ENCODE assay signal across 24 cellular contexts in genomic region chr13:72205773-72206172, GRCh38.
DNase-seq lines count a peak whose midpoint lies in the region; ATAC-seq, FAIRE-seq and TF ChIP-seq lines count a peak whose summit lies in the region.
"Had no signal": no experiment of that assay in that cellular context is flagged by ENCODE, and none has a peak within 500 bp of the region (broad histone marks: within the 10 kb centered on the region; RNA-seq: fewer than 3 reads in every experiment).

No MANE protein-coding gene starts in this region.

- H3K79me1 ChIP-seq in mesenchymal stem cell (replicated peaks; ENCODE audit: low read length, poor library complexity, severe bottlenecking): no peaks in the 10 kb centered on the region

- CTCF ChIA-PET in activated CD4-positive, alpha-beta memory T cell treated with anti-CD3 and anti-CD28 coated beads, Interleukin-2, amount 10 ng/mL, durations not matched to agents 7 days and 5 days (lab: Charles Lee): no interaction called here

- no peak overlapping the region for H3K18ac ChIP-seq in mesenchymal stem cell (ENCODE audit: low read depth in 1 of 2, low read length in 2 of 2)

- no peaks in the 10 kb centered on the region for H3K4me1 ChIP-seq in psoas muscle
- H3K4me1 ChIP-seq in mesenchymal stem cell (ENCODE audit: control insufficient read depth, insufficient read depth, low read depth, low read length): peaks cover 2% of the 10 kb centered on the region
- H3K4me1 ChIP-seq: heart left ventricle, left ventricle myocardium inferior, parathyroid adenoma, right lobe of liver had no signal

- no peak overlapping the region for H2AK5ac ChIP-seq in mesenchymal stem cell (ENCODE audit: low read length, severe bottlenecking)

- no peak overlapping the region for H3K9ac ChIP-seq in mesenchymal stem cell (ENCODE audit: low read length)
- H3K9ac ChIP-seq: parathyroid adenoma had no signal

- TF ChIP-seq POLR2A in H54 (IDR thresholded peaks at IDR 0.05; ENCODE audit: low read depth, low read length): no peak

- DNase-seq in AG10803 (ENCODE audit: low read depth) (peak; percentile 13), H54 (ENCODE audit: insufficient read length, low spot score) (peak; percentile 4), astrocyte of the cerebellum (ENCODE audit: low read depth) (peak; percentile 60), kidney tubule cell (ENCODE audit: low spot score) (peak; percentile 62), psoas muscle (no peak), mesenchymal stem cell (no peak)
- no peak for DNase-seq in activated CD4-positive, alpha-beta memory T cell treated with anti-CD3 and anti-CD28 coated beads, Interleukin-2, amount 10 ng/mL, durations not matched to agents 7 days and 5 days
- DNase-seq: activated CD4-positive, alpha-beta T cell treated with anti-CD3 and anti-CD28 coated beads for 36 hours; CD8-positive, alpha-beta T cell; heart left ventricle; left ventricle myocardium inferior; midbrain; NCI-H1105; NCI-H2029; nephron progenitor cell; right lobe of liver; SIG-M5; T-helper 1 cell had no signal

- no peaks in the 10 kb centered on the region for H3K9me3 Mint-ChIP-seq in activated CD4-positive, alpha-beta memory T cell treated with anti-CD3 and anti-CD28 coated beads, Interleukin-2, amount 10 ng/mL, durations not matched to agents 7 days and 5 days
- H3K9me3 Mint-ChIP-seq: nephron progenitor cell had no signal

- POLR2A ChIA-PET in activated CD4-positive, alpha-beta memory T cell treated with anti-CD3 and anti-CD28 coated beads, Interleukin-2, amount 10 ng/mL, durations not matched to agents 7 days and 5 days (lab: Charles Lee): no interaction called here

- no peak overlapping the region for H2BK15ac ChIP-seq in mesenchymal stem cell (ENCODE audit: low read depth, poor library complexity, severe bottlenecking)

- peak; percentile 76 for FAIRE-seq in H54 (lab: Jason Lieb, UNC)

- no peak overlapping the region for H2AFZ ChIP-seq in mesenchymal stem cell (ENCODE audit: low read depth, low read length)
- H2AFZ ChIP-seq: parathyroid adenoma had no signal

- intact Hi-C loops in psoas muscle (cut with DNase I): no loop called here

- 63 to 87% (median 77%) methylated on average over 1 of the region's 1 CpG for WGBS in psoas muscle, 3 donors
- 70% methylated on average over 1 of the region's 1 CpG for WGBS in mesenchymal stem cell

- no peak overlapping the region for H4K8ac ChIP-seq in mesenchymal stem cell (ENCODE audit: low read length)

- in situ Hi-C loops in astrocyte of the cerebellum (cut with HindIII; ENCODE audit: low sequenced_read_pairs): no loop called here

- H3K36me3 ChIP-seq in psoas muscle (ENCODE audit: insufficient read depth in 1 of 2, low read depth in 1 of 2): no peaks in the 10 kb centered on the region
- H3K36me3 ChIP-seq in mesenchymal stem cell (ENCODE audit: control insufficient read depth in 1 of 2, insufficient read depth in 2 of 2, low read depth in 1 of 2, low read length in 2 of 2): no peaks in the 10 kb centered on the region
- H3K36me3 ChIP-seq: cardiac muscle cell, heart left ventricle, left ventricle myocardium inferior, right lobe of liver had no signal

- H2BK120ac ChIP-seq in mesenchymal stem cell (ENCODE audit: low read depth, low read length): no peak overlapping the region

- no peak overlapping the region for H4K91ac ChIP-seq in mesenchymal stem cell (ENCODE audit: low read length)

- no peak overlapping the region for H3K14ac ChIP-seq in mesenchymal stem cell (ENCODE audit: low read length in 2 of 2)

- H3K4me3 ChIP-seq in AG10803 (ENCODE audit: low read length): no peak overlapping the region
- H3K4me3 ChIP-seq in astrocyte of the cerebellum (ENCODE audit: low read depth, low read length): no peak overlapping the region
- no peak overlapping the region for H3K4me3 ChIP-seq in psoas muscle
- H3K4me3 ChIP-seq in mesenchymal stem cell (ENCODE audit: insufficient read depth in 1 of 2, low read depth in 1 of 2, low read length in 2 of 2): no peak overlapping the region
- H3K4me3 ChIP-seq: cardiac muscle cell, heart left ventricle, left ventricle myocardium inferior, PC-9, right lobe of liver had no signal

- no peaks in the 10 kb centered on the region for H3K36me3 Mint-ChIP-seq in activated CD4-positive, alpha-beta memory T cell treated with anti-CD3 and anti-CD28 coated beads, Interleukin-2, amount 10 ng/mL, durations not matched to agents 7 days and 5 days (ENCODE audit: low read depth)
- H3K36me3 Mint-ChIP-seq: CD8-positive, alpha-beta T cell had no signal

- ATAC-seq in psoas muscle: no peak
- ATAC-seq in HG03378 (IDR thresholded peaks at IDR 0.05; ENCODE audit: unreplicated experiment): no peak
- ATAC-seq: activated CD4-positive, alpha-beta T cell treated with anti-CD3 and anti-CD28 coated beads for 36 hours; activated T-helper 17 cell treated with anti-CD3 and anti-CD28 coated beads, Interleukin-2, amount 50 U/mL, for 72 hours; CD8-positive, alpha-beta T cell; heart left ventricle; right lobe of liver had no signal

- H3K27ac Mint-ChIP-seq in activated CD4-positive, alpha-beta memory T cell treated with anti-CD3 and anti-CD28 coated beads, Interleukin-2, amount 10 ng/mL, durations not matched to agents 7 days and 5 days: no peak overlapping the region
- H3K27ac Mint-ChIP-seq: activated CD4-positive, alpha-beta T cell treated with anti-CD3 and anti-CD28 coated beads for 36 hours; activated T-helper 17 cell treated with anti-CD3 and anti-CD28 coated beads, Interleukin-2, amount 50 U/mL, for 72 hours; CD8-positive, alpha-beta T cell; dendritic cell treated with granulocyte-macrophage colony-stimulating factor and Interleukin-4, amounts not matched to agents 40 ng/mL and 50 ng/mL, for 4 days had no signal

- TF ChIP-seq CTCF in AG10803 (conservative IDR thresholded peaks at IDR 0.05; ENCODE audit: low read length) (no peak), astrocyte of the cerebellum (IDR thresholded peaks at IDR 0.05; ENCODE audit: low read depth, low read length, missing control alignments) (no peak), psoas muscle (IDR thresholded peaks at IDR 0.05) (no peak)

- no peaks in the 10 kb centered on the region for H3K4me1 Mint-ChIP-seq in activated CD4-positive, alpha-beta memory T cell treated with anti-CD3 and anti-CD28 coated beads, Interleukin-2, amount 10 ng/mL, durations not matched to agents 7 days and 5 days
- H3K4me1 Mint-ChIP-seq: activated CD4-positive, alpha-beta T cell treated with anti-CD3 and anti-CD28 coated beads for 36 hours; activated T-helper 17 cell treated with anti-CD3 and anti-CD28 coated beads, Interleukin-2, amount 50 U/mL, for 72 hours had no signal

- no peak overlapping the region for H3K23ac ChIP-seq in mesenchymal stem cell (ENCODE audit: low read length in 2 of 2)

- no peak overlapping the region for H2BK12ac ChIP-seq in mesenchymal stem cell (ENCODE audit: low read length in 2 of 2)

- H3K27me3 ChIP-seq in psoas muscle (ENCODE audit: insufficient read depth in 3 of 3, low read length in 2 of 3) (no peaks in the 10 kb centered on the region), mesenchymal stem cell (ENCODE audit: control insufficient read depth in 1 of 2, insufficient read depth in 1 of 2, low read length in 2 of 2) (no peaks in the 10 kb centered on the region)
- H3K27me3 ChIP-seq: cardiac muscle cell, heart left ventricle, right lobe of liver had no signal

- H3K27ac ChIP-seq in psoas muscle: no peak overlapping the region
- no peak overlapping the region for H3K27ac ChIP-seq in mesenchymal stem cell (ENCODE audit: low read length, poor library complexity, severe bottlenecking)
- H3K27ac ChIP-seq: cardiac muscle cell, heart left ventricle, left ventricle myocardium inferior, parathyroid adenoma, PC-9, right lobe of liver had no signal

- no peaks in the 10 kb centered on the region for H3K27me3 Mint-ChIP-seq in activated CD4-positive, alpha-beta memory T cell treated with anti-CD3 and anti-CD28 coated beads, Interleukin-2, amount 10 ng/mL, durations not matched to agents 7 days and 5 days
- H3K27me3 Mint-ChIP-seq: activated CD4-positive, alpha-beta T cell treated with anti-CD3 and anti-CD28 coated beads for 36 hours; activated T-helper 17 cell treated with anti-CD3 and anti-CD28 coated beads, Interleukin-2, amount 50 U/mL, for 72 hours; dendritic cell treated with granulocyte-macrophage colony-stimulating factor and Interleukin-4, amounts not matched to agents 40 ng/mL and 50 ng/mL, for 4 days had no signal

- H3K4me3 Mint-ChIP-seq in activated CD4-positive, alpha-beta memory T cell treated with anti-CD3 and anti-CD28 coated beads, Interleukin-2, amount 10 ng/mL, durations not matched to agents 7 days and 5 days: no peak overlapping the region
- H3K4me3 Mint-ChIP-seq: activated CD4-positive, alpha-beta T cell treated with anti-CD3 and anti-CD28 coated beads for 36 hours; activated T-helper 17 cell treated with anti-CD3 and anti-CD28 coated beads, Interleukin-2, amount 50 U/mL, for 72 hours; CD8-positive, alpha-beta T cell; dendritic cell treated with granulocyte-macrophage colony-stimulating factor and Interleukin-4, amounts not matched to agents 40 ng/mL and 50 ng/mL, for 4 days; nephron progenitor cell had no signal

- H2BK5ac ChIP-seq in mesenchymal stem cell (ENCODE audit: low read depth, low read length, poor library complexity, severe bottlenecking): no peak overlapping the region

- H3K4me2 ChIP-seq in mesenchymal stem cell (ENCODE audit: low read length, poor library complexity, severe bottlenecking): no peak overlapping the region
- H3K4me2 ChIP-seq: PC-9 had no signal

- H3K9me3 ChIP-seq in psoas muscle: no peaks in the 10 kb centered on the region
- no peaks in the 10 kb centered on the region for H3K9me3 ChIP-seq in mesenchymal stem cell (ENCODE audit: control insufficient read depth, low read length)
- H3K9me3 ChIP-seq: heart left ventricle, left ventricle myocardium inferior, right lobe of liver had no signal

- H3K4ac ChIP-seq in mesenchymal stem cell (ENCODE audit: low read depth in 1 of 2, low read length in 2 of 2): no peak overlapping the region

Comparison
In these comparisons a context has a peak if more than half of its experiments do, and no peak if none do; other contexts are left out.
1. DNase-seq: peak in AG10803 (single experiment), H54 (single experiment), astrocyte of the cerebellum (single experiment) and kidney tubule cell (single experiment); none in activated CD4-positive, alpha-beta memory T cell treated with anti-CD3 and anti-CD28 coated beads, Interleukin-2, amount 10 ng/mL, durations not matched to agents 7 days and 5 days (single experiment), psoas muscle (0 of 2) and mesenchymal stem cell (single experiment).